ENCODE assay signal across 22 cellular contexts in genomic region chr3:47622648-47623047, GRCh38. TPM values are rescaled to one million over a fixed set of nuclear protein-coding genes. Genes with fewer than 3 reads are reported as not detected.
DNase-seq lines count a peak whose midpoint lies in the region; ATAC-seq, FAIRE-seq and TF ChIP-seq lines count a peak whose summit lies in the region.
"Had no signal": no experiment of that assay in that cellular context is flagged by ENCODE, and none has a peak within 500 bp of the region (broad histone marks: within the 10 kb centered on the region; RNA-seq: fewer than 3 reads in every experiment).

No MANE protein-coding gene starts in this region.

- no peaks in the 10 kb centered on the region for H3K27me3 ChIP-seq in HepG2 (ENCODE audit: control insufficient read depth in 1 of 2, insufficient read depth in 2 of 2, low read length in 2 of 2)
- H3K27me3 ChIP-seq in neural progenitor cell = no peaks in the 10 kb centered on the region
- no peaks in the 10 kb centered on the region for H3K27me3 ChIP-seq in MG63
- H3K27me3 ChIP-seq: BLaER1 treated with 17β-estradiol and CSF1 and Interleukin-3, amounts not matched to agents 10 nM and 100 nM had no signal

- H3K9me3 ChIP-seq in T-helper 17 cell (ENCODE audit: control insufficient read depth, low read length, poor library complexity, severe bottlenecking) = no peaks in the 10 kb centered on the region
- H3K9me3 ChIP-seq in HepG2 (ENCODE audit: low read length) = no peaks in the 10 kb centered on the region
- H3K9me3 ChIP-seq in neural progenitor cell (ENCODE audit: low read depth) = no peaks in the 10 kb centered on the region
- no peaks in the 10 kb centered on the region for H3K9me3 ChIP-seq in MG63
- H3K9me3 ChIP-seq: A549 had no signal

- TF ChIP-seq EP300 in HepG2 (IDR thresholded peaks at IDR 0.05; ENCODE audit: low read depth in 2 of 2, low read length in 2 of 2) (no peak), HepG2 (CRISPR knock-in tag; IDR thresholded peaks at IDR 0.05; ENCODE audit: borderline replicate concordance) (no peak)

- TF ChIP-seq CTCF in HepG2 (CRISPR knock-in tag; IDR thresholded peaks at IDR 0.05) (no peak), neural progenitor cell (IDR thresholded peaks at IDR 0.05) (no peak)

- BruUV-seq in HepG2 (replicated peaks; lab: Mats Ljungman, UMichigan) = no TSS peak

- peak overlapping the region; percentile 14 for H3K27ac Mint-ChIP-seq in activated T-cell treated with anti-CD3 and anti-CD28 coated beads, Interleukin-2, amount 50 U/mL, for 72 hours
- H3K27ac Mint-ChIP-seq in T-helper 17 cell (peak overlapping the region; percentile 47), neural progenitor cell (peak overlapping the region; percentile 50)
- H3K27ac Mint-ChIP-seq: HFFc6 had no signal

- no peaks in the 10 kb centered on the region for H3K27me3 Mint-ChIP-seq in activated T-cell treated with anti-CD3 and anti-CD28 coated beads, Interleukin-2, amount 50 U/mL, for 72 hours (ENCODE audit: low read depth)
- H3K27me3 Mint-ChIP-seq in T-helper 17 cell (no peaks in the 10 kb centered on the region), neural progenitor cell (ENCODE audit: insufficient read depth, low read depth) (no peaks in the 10 kb centered on the region)

- CTCF ChIA-PET in HepG2 (lab: Yijun Ruan, JAX; ENCODE audit: low intra/inter-chr PET ratio, low total read pairs) = no interaction called here

- no peak for ATAC-seq in activated T-cell treated with anti-CD3 and anti-CD28 coated beads, Interleukin-2, amount 50 U/mL, for 72 hours (replicated peaks in 1 of 2)
- ATAC-seq in T-helper 17 cell (no peak), HepG2 (peak; percentile 87), HG03442 (IDR thresholded peaks at IDR 0.05; ENCODE audit: unreplicated experiment) (no peak)
- ATAC-seq: A549, PC-3 had no signal

- H3K4me3 ChIP-seq in HepG2 (replicated peaks in 1 of 3; ENCODE audit: insufficient read depth in 1 of 3, low read depth in 2 of 3, low read length in 3 of 3) (no peak overlapping the region), neural progenitor cell (no peak overlapping the region), MG63 (no peak overlapping the region)
- H3K4me3 ChIP-seq: A549; BLaER1 treated with 17β-estradiol and CSF1 and Interleukin-3, amounts not matched to agents 10 nM and 100 nM had no signal

- H2AFZ ChIP-seq in HepG2 (ENCODE audit: low read length) (no peak overlapping the region), neural progenitor cell (replicated peaks) (no peak overlapping the region)

- TF ChIP-seq RAD21 in HepG2 (CRISPR knock-in tag; IDR thresholded peaks at IDR 0.05) = no peak

- H3K4me1 Mint-ChIP-seq in activated T-cell treated with anti-CD3 and anti-CD28 coated beads, Interleukin-2, amount 50 U/mL, for 72 hours (ENCODE audit: low read depth) = no peaks in the 10 kb centered on the region
- H3K4me1 Mint-ChIP-seq in T-helper 17 cell = peaks cover 3% of the 10 kb centered on the region
- no peaks in the 10 kb centered on the region for H3K4me1 Mint-ChIP-seq in neural progenitor cell

- H3F3A ChIP-seq in neural progenitor cell (ENCODE audit: low read depth) = no peaks in the 10 kb centered on the region

- H3K36me3 Mint-ChIP-seq in activated T-cell treated with anti-CD3 and anti-CD28 coated beads, Interleukin-2, amount 50 U/mL, for 72 hours (ENCODE audit: insufficient read depth in 2 of 2) = peaks cover 10 to 23% of the 10 kb centered on the region in 2 donors
- H3K36me3 Mint-ChIP-seq in T-helper 17 cell (ENCODE audit: low read depth) (peaks cover 13% of the 10 kb centered on the region), neural progenitor cell (peaks cover 45% of the 10 kb centered on the region)

- H3K4me2 ChIP-seq in HepG2 (ENCODE audit: low read depth, low read length) = no peak overlapping the region
- H3K4me2 ChIP-seq in neural progenitor cell = no peak overlapping the region
- H3K4me2 ChIP-seq: A549; BLaER1 treated with 17β-estradiol and CSF1 and Interleukin-3, amounts not matched to agents 10 nM and 100 nM had no signal

- no peaks in the 10 kb centered on the region for H3K9me3 Mint-ChIP-seq in activated T-cell treated with anti-CD3 and anti-CD28 coated beads, Interleukin-2, amount 50 U/mL, for 72 hours
- H3K9me3 Mint-ChIP-seq in neural progenitor cell = no peaks in the 10 kb centered on the region
- H3K9me3 Mint-ChIP-seq: HFFc6 had no signal

- H3K79me2 ChIP-seq in HepG2 (ENCODE audit: insufficient read depth, low read length) (no peaks in the 10 kb centered on the region), neural progenitor cell (ENCODE audit: low read depth) (no peaks in the 10 kb centered on the region)

- DNase-seq in activated T-cell treated with anti-CD3 and anti-CD28 coated beads, Interleukin-2, amount 50 U/mL, for 72 hours = no peak
- DNase-seq in activated T-cell treated with anti-CD3 and anti-CD28 coated beads, Interleukin-2, amount 50 U/mL, for 48 hours = no peak
- no peak for DNase-seq in T-helper 17 cell
- peak; percentile 63 for DNase-seq in HepG2 (ENCODE audit: low spot score)
- no peak for DNase-seq in neural progenitor cell (ENCODE audit: low spot score)
- no peak for DNase-seq in NCI-H446 treated with DMSO at 0.1 percent for 48 hours (lab: John Stamatoyannopoulos, UW)
- DNase-seq in MG63 = no peak
- DNase-seq: GF-D8, HFFc6, KG1, NCI-H1048, NCI-H1436 treated with DMSO at 0.1 percent for 48 hours, NCI-H2029 treated with DMSO at 0.1 percent for 48 hours, NCI-H2171 treated with DMSO at 0.1 percent for 48 hours, NCI-H774, PC-3 had no signal

- WGBS in HepG2 (ENCODE audit: low lambda C conversion rate) = 91% methylated on average over 2 of the region's 2 CpGs

- no peaks in the 10 kb centered on the region for H4K20me1 ChIP-seq in HepG2 (ENCODE audit: insufficient read depth, low read length)
- no peaks in the 10 kb centered on the region for H4K20me1 ChIP-seq in neural progenitor cell (ENCODE audit: low read depth)

- H3K4me1 ChIP-seq in HepG2 (ENCODE audit: insufficient read depth, low read length) (peaks cover 24% of the 10 kb centered on the region), neural progenitor cell (no peaks in the 10 kb centered on the region)
- H3K4me1 ChIP-seq: A549 had no signal

- H3K27ac ChIP-seq in HepG2 (ENCODE audit: extremely low read length, insufficient read depth, low read length) (peak overlapping the region; percentile 61), neural progenitor cell (no peak overlapping the region)
- H3K27ac ChIP-seq: A549; BLaER1 treated with 17β-estradiol and CSF1 and Interleukin-3, amounts not matched to agents 10 nM and 100 nM; RWPE1 had no signal

- H3K9ac ChIP-seq in HepG2 (ENCODE audit: insufficient read depth, low read depth, low read length) (no peak overlapping the region), neural progenitor cell (no peak overlapping the region)
- H3K9ac ChIP-seq: BLaER1 treated with 17β-estradiol and CSF1 and Interleukin-3, amounts not matched to agents 10 nM and 100 nM had no signal

- no peak overlapping the region for H3K4me3 Mint-ChIP-seq in activated T-cell treated with anti-CD3 and anti-CD28 coated beads, Interleukin-2, amount 50 U/mL, for 72 hours
- H3K4me3 Mint-ChIP-seq in T-helper 17 cell (no peak overlapping the region), neural progenitor cell (no peak overlapping the region)
- H3K4me3 Mint-ChIP-seq: HFFc6 had no signal

- intact Hi-C loops in HepG2 (cut with micrococcal nuclease; ENCODE audit: unreplicated experiment) = no loop called here

- no peak for TF ChIP-seq POLR2A in HepG2 (IDR thresholded peaks at IDR 0.05; ENCODE audit: insufficient read depth in 1 of 2, low read depth in 2 of 2, low read length in 2 of 2)

- POLR2A ChIA-PET in HepG2 (lab: Yijun Ruan, JAX) = no interaction called here

- in situ Hi-C loops in HepG2 (cut with HindIII; ENCODE audit: extremely low pct_ligation_motif_present, low pct_unique_long_range_greater_than_20kb) = no loop called here

- peaks cover 19 to 76% of the 10 kb centered on the region in 2 experiments for H3K36me3 ChIP-seq in HepG2 (replicated peaks in 1 of 2; ENCODE audit: control insufficient read depth in 1 of 2, insufficient read depth in 2 of 2, low read length in 2 of 2)
- peaks cover 28% of the 10 kb centered on the region for H3K36me3 ChIP-seq in neural progenitor cell
- peaks cover 27% of the 10 kb centered on the region for H3K36me3 ChIP-seq in MG63

- FAIRE-seq in HepG2 (lab: Jason Lieb, UNC) = no peak
- FAIRE-seq: A549, GM12891, H54 had no signal

TF ChIP-seq in HepG2, 621 proteins besides CTCF, POLR2A, EP300 and RAD21 (continues in another document):
- TF ChIP-seq FOXP1 (IDR thresholded peaks at IDR 0.05) (no peak), FOXP1 (CRISPR knock-in tag; IDR thresholded peaks at IDR 0.05) (peak; percentile 47; the same call in 1 of the 2 replicates), ZNF724P (CRISPR knock-in tag; IDR thresholded peaks at IDR 0.05; ENCODE audit: borderline replicate concordance) (peak; percentile 91)

RNA-seq across cellular contexts. Expression of gene CSPG5, which starts 44.0 kb away (rescaled TPM):
- under 1 TPM; 0.30 to 0.48 TPM for total RNA-seq in activated T-cell treated with anti-CD3 and anti-CD28 coated beads, Interleukin-2, amount 50 U/mL, for 72 hours
- total RNA-seq in T-helper 17 cell = under 1 TPM; 0.21 to 0.35 TPM
- total RNA-seq in HepG2 (2016; rRNA removed; fragmentation: Illumina TruSeq; extraction: Trizol) = 0.07 TPM in 1 of 2 replicates, not detected in the other
- not detected in 2 replicates for total RNA-seq in HepG2 (2016; cell fraction: cytosol; rRNA removed; fragmentation: Illumina TruSeq; extraction: Trizol; ENCODE audit: low read depth)
- 0.11 TPM in 1 of 2 replicates, not detected in the other for total RNA-seq in HepG2 (2016; cell fraction: insoluble cytoplasmic fraction; rRNA removed; fragmentation: Illumina TruSeq; extraction: Trizol)
- total RNA-seq in HepG2 (2016; cell fraction: membrane; rRNA removed; fragmentation: Illumina TruSeq; extraction: Trizol) = not detected in 2 replicates
- 0.25 and 0.37 TPM in 2 replicates for total RNA-seq in HepG2 (2016; cell fraction: nucleus; rRNA removed; fragmentation: Illumina TruSeq; extraction: Trizol)
- 0.10 and 0.15 TPM in 2 replicates for polyA plus RNA-seq in HepG2 (2011; rRNA removed)
- 0.05 and 0.06 TPM in 2 replicates for polyA plus RNA-seq in HepG2 (2011; cell fraction: cytosol; rRNA removed)
- 0.11 and 0.23 TPM in 2 replicates for polyA plus RNA-seq in HepG2 (2011; cell fraction: nucleus; rRNA removed)
- polyA plus RNA-seq in HepG2 (2012) = 0.08 and 0.20 TPM in 2 replicates
- not detected in 2 replicates for polyA plus RNA-seq in HepG2 (2016; cell fraction: cytosol; fragmentation: Illumina TruSeq; extraction: Trizol; ENCODE audit: low read depth)
- not detected in 2 replicates for polyA plus RNA-seq in HepG2 (2016; cell fraction: insoluble cytoplasmic fraction; fragmentation: Illumina TruSeq; extraction: Trizol; ENCODE audit: low read depth)
- polyA plus RNA-seq in HepG2 (2016; cell fraction: membrane; fragmentation: Illumina TruSeq; extraction: Trizol; ENCODE audit: low read depth) = 0.11 TPM in 1 of 2 replicates, not detected in the other
- not detected in 2 replicates for polyA plus RNA-seq in HepG2 (2016; cell fraction: nucleus; fragmentation: Illumina TruSeq; extraction: Trizol; ENCODE audit: insufficient read depth, low read depth)
- polyA minus RNA-seq in HepG2 (2011; rRNA and poly(A)+ RNA removed; ENCODE audit: low replicate concordance) = 0.08 and 0.75 TPM in 2 replicates
- not detected in 2 replicates for polyA minus RNA-seq in HepG2 (2011; cell fraction: cytosol; rRNA and poly(A)+ RNA removed)
- polyA minus RNA-seq in HepG2 (2011; cell fraction: nucleus; rRNA and poly(A)+ RNA removed) = 0.90 and 1.2 TPM in 2 replicates
- 1.7 and 4.6 TPM in 2 replicates for total RNA-seq in neural progenitor cell (ENCODE audit: low replicate concordance)
- total RNA-seq in MG63 (2014; rRNA removed; shearing (Covaris generic); ENCODE audit: low replicate concordance) = 0.96 and 1.8 TPM in 2 replicates
